Comparison of ENCODE assay signal across 1 cellular context in genomic region chr2:27353762-27354596, GRCh38.
TF ChIP-seq lines count a peak whose summit lies in the region.

No MANE protein-coding gene starts in this region.

TF ChIP-seq in GM12878, 131 proteins besides CTCF, POLR2A, EP300 and RAD21:
- TF ChIP-seq NKRF (conservative IDR thresholded peaks at IDR 0.05) = no peak
- no peak for TF ChIP-seq SREBF1 (IDR thresholded peaks at IDR 0.05; ENCODE audit: low read length)
- no peak for TF ChIP-seq NFIC (IDR thresholded peaks at IDR 0.05; ENCODE audit: low read depth, low read length)
- no peak for TF ChIP-seq ATF7 (IDR thresholded peaks at IDR 0.05; ENCODE audit: low read depth)
